In the genomic region with DNA sequence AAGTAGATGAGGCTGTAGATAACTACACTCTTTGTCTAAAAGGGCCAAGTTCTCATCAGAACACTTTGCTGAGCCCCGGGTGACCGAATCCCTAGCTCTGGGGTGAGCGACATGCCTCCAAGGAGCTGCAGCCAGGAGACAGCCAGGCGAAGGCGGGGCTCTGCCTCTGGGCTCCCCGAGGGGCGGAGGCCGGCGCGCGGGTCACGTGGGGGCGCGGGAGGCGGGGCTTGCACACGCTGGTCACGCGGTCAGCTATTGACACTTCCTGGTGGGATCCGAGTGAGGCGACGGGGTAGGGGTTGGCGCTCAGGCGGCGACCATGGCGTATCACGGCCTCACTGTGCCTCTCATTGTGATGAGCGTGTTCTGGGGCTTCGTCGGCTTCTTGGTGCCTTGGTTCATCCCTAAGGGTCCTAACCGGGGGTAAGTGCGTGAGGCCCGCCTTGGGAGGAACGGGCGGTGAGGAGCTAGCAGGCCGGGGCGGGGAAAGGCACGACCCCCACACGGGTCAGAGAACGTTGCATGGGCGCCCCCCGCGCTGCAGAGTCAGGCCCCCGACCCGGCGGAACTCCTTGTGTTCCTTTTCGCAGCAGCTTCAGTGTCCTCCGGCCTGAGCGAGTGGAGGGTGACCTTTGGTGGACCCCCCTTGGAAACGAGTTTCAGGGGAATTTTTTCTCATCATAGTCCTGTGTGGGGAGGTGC, we compare ENCODE assay signal across 1 cellular context.
TF ChIP-seq lines count a peak whose summit lies in the region.

Gene ATP6V0E1, plus strand, starts transcription at position 230 of the 702 bp plus-strand sequence. Its CDS starts 90 bp downstream, at position 320.

TF ChIP-seq in HepG2, 621 proteins besides CTCF, POLR2A, EP300 and RAD21 (continued from another document and continues in another):
- TF ChIP-seq, protein P1, sequence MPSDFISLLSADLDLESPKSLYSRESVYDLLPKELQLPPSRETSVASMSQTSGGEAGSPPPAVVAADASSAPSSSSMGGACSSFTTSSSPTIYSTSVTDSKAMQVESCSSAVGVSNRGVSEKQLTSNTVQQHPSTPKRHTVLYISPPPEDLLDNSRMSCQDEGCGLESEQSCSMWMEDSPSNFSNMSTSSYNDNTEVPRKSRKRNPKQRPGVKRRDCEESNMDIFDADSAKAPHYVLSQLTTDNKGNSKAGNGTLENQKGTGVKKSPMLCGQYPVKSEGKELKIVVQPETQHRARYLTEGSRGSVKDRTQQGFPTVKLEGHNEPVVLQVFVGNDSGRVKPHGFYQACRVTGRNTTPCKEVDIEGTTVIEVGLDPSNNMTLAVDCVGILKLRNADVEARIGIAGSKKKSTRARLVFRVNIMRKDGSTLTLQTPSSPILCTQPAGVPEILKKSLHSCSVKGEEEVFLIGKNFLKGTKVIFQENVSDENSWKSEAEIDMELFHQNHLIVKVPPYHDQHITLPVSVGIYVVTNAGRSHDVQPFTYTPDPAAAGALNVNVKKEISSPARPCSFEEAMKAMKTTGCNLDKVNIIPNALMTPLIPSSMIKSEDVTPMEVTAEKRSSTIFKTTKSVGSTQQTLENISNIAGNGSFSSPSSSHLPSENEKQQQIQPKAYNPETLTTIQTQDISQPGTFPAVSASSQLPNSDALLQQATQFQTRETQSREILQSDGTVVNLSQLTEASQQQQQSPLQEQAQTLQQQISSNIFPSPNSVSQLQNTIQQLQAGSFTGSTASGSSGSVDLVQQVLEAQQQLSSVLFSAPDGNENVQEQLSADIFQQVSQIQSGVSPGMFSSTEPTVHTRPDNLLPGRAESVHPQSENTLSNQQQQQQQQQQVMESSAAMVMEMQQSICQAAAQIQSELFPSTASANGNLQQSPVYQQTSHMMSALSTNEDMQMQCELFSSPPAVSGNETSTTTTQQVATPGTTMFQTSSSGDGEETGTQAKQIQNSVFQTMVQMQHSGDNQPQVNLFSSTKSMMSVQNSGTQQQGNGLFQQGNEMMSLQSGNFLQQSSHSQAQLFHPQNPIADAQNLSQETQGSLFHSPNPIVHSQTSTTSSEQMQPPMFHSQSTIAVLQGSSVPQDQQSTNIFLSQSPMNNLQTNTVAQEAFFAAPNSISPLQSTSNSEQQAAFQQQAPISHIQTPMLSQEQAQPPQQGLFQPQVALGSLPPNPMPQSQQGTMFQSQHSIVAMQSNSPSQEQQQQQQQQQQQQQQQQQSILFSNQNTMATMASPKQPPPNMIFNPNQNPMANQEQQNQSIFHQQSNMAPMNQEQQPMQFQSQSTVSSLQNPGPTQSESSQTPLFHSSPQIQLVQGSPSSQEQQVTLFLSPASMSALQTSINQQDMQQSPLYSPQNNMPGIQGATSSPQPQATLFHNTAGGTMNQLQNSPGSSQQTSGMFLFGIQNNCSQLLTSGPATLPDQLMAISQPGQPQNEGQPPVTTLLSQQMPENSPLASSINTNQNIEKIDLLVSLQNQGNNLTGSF (CRISPR knock-in tag; IDR thresholded peaks at IDR 0.05), result peak; percentile 84; the same call in 1 of the 2 replicates
- TF ChIP-seq MAFK (conservative IDR thresholded peaks at IDR 0.05 in 1 of 2, IDR thresholded peaks at IDR 0.05 in 1 of 2; ENCODE audit: low read length in 2 of 2), result no peak
- no peak for TF ChIP-seq REL (CRISPR knock-in tag; conservative IDR thresholded peaks at IDR 0.05)
- peak; percentile 39; the same call in 1 of the 2 replicates for TF ChIP-seq ZNF331 (CRISPR knock-in tag; IDR thresholded peaks at IDR 0.05)
- no peak for TF ChIP-seq HINFP (CRISPR knock-in tag; IDR thresholded peaks at IDR 0.05; ENCODE audit: low read depth)
- peak; percentile 85 for TF ChIP-seq ZNF280B (CRISPR knock-in tag; IDR thresholded peaks at IDR 0.05; ENCODE audit: borderline replicate concordance)
- no peak for TF ChIP-seq ZNF569 (CRISPR knock-in tag; IDR thresholded peaks at IDR 0.05; ENCODE audit: borderline replicate concordance)
- TF ChIP-seq PRMT3 (CRISPR knock-in tag; IDR thresholded peaks at IDR 0.05; ENCODE audit: borderline replicate concordance, low read depth), result no peak
- TF ChIP-seq SYNCRIP (IDR thresholded peaks at IDR 0.05; ENCODE audit: insufficient read depth, low read depth, low read length), result no peak
- TF ChIP-seq RELA (CRISPR knock-in tag; IDR thresholded peaks at IDR 0.05), result no peak
- no peak for TF ChIP-seq ZNF263 (CRISPR knock-in tag; IDR thresholded peaks at IDR 0.05)
- peak; percentile 86 for TF ChIP-seq RBFOX2 (IDR thresholded peaks at IDR 0.05; ENCODE audit: low read depth, low read length)
- no peak for TF ChIP-seq CBX5 (CRISPR knock-in tag; IDR thresholded peaks at IDR 0.05; ENCODE audit: borderline replicate concordance)
- peak; percentile 85 for TF ChIP-seq SP4 (CRISPR knock-in tag; IDR thresholded peaks at IDR 0.05)
- TF ChIP-seq WIZ (CRISPR knock-in tag; IDR thresholded peaks at IDR 0.05), result peak; percentile 54; the same call in 1 of the 2 replicates
- TF ChIP-seq NCOA5 (CRISPR knock-in tag; IDR thresholded peaks at IDR 0.05), result no peak
- TF ChIP-seq KDM5A (IDR thresholded peaks at IDR 0.05; ENCODE audit: borderline replicate concordance, low read length), result no peak
- TF ChIP-seq AGO2 (optimal IDR thresholded peaks at IDR 0.05; ENCODE audit: low read depth, low read length), result peak; percentile 33
- TF ChIP-seq HMG20B (CRISPR knock-in tag; conservative IDR thresholded peaks at IDR 0.05), result no peak
- no peak for TF ChIP-seq ZNF441 (CRISPR knock-in tag; IDR thresholded peaks at IDR 0.05; ENCODE audit: borderline replicate concordance)
- TF ChIP-seq ZNF816 (CRISPR knock-in tag; IDR thresholded peaks at IDR 0.05; ENCODE audit: borderline replicate concordance), result no peak
- TF ChIP-seq NR2C2 (CRISPR knock-in tag; IDR thresholded peaks at IDR 0.05; ENCODE audit: borderline replicate concordance), result no peak
- TF ChIP-seq REXO4 (CRISPR knock-in tag; IDR thresholded peaks at IDR 0.05; ENCODE audit: borderline replicate concordance), result no peak
- no peak for TF ChIP-seq ZNF354B (CRISPR knock-in tag; IDR thresholded peaks at IDR 0.05)
- TF ChIP-seq, protein P2, sequence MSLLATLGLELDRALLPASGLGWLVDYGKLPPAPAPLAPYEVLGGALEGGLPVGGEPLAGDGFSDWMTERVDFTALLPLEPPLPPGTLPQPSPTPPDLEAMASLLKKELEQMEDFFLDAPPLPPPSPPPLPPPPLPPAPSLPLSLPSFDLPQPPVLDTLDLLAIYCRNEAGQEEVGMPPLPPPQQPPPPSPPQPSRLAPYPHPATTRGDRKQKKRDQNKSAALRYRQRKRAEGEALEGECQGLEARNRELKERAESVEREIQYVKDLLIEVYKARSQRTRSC (CRISPR knock-in tag; IDR thresholded peaks at IDR 0.05; ENCODE audit: low read depth), result no peak
- TF ChIP-seq ZNF570 (CRISPR knock-in tag; IDR thresholded peaks at IDR 0.05; ENCODE audit: borderline replicate concordance), result no peak
- TF ChIP-seq ZFX (CRISPR knock-in tag; IDR thresholded peaks at IDR 0.05; ENCODE audit: low read depth), result peak; percentile 84
- no peak for TF ChIP-seq ZNF549 (CRISPR knock-in tag; IDR thresholded peaks at IDR 0.05)
- TF ChIP-seq ARNT (IDR thresholded peaks at IDR 0.05), result no peak
- TF ChIP-seq, protein P3, sequence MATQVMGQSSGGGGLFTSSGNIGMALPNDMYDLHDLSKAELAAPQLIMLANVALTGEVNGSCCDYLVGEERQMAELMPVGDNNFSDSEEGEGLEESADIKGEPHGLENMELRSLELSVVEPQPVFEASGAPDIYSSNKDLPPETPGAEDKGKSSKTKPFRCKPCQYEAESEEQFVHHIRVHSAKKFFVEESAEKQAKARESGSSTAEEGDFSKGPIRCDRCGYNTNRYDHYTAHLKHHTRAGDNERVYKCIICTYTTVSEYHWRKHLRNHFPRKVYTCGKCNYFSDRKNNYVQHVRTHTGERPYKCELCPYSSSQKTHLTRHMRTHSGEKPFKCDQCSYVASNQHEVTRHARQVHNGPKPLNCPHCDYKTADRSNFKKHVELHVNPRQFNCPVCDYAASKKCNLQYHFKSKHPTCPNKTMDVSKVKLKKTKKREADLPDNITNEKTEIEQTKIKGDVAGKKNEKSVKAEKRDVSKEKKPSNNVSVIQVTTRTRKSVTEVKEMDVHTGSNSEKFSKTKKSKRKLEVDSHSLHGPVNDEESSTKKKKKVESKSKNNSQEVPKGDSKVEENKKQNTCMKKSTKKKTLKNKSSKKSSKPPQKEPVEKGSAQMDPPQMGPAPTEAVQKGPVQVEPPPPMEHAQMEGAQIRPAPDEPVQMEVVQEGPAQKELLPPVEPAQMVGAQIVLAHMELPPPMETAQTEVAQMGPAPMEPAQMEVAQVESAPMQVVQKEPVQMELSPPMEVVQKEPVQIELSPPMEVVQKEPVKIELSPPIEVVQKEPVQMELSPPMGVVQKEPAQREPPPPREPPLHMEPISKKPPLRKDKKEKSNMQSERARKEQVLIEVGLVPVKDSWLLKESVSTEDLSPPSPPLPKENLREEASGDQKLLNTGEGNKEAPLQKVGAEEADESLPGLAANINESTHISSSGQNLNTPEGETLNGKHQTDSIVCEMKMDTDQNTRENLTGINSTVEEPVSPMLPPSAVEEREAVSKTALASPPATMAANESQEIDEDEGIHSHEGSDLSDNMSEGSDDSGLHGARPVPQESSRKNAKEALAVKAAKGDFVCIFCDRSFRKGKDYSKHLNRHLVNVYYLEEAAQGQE (IDR thresholded peaks at IDR 0.05; ENCODE audit: borderline replicate concordance in 1 of 2, low read depth in 1 of 2, low read length in 2 of 2), result no peak
- peak; percentile 50 for TF ChIP-seq TEAD3 (CRISPR knock-in tag; optimal IDR thresholded peaks at IDR 0.05; ENCODE audit: borderline replicate concordance)
- no peak for TF ChIP-seq CBFB (CRISPR knock-in tag; IDR thresholded peaks at IDR 0.05)
- TF ChIP-seq ARNTL (CRISPR knock-in tag; IDR thresholded peaks at IDR 0.05), result peak; percentile 79
- 0 out of 2 replicates have a peak, but pooled peaks have one; percentile 21 for TF ChIP-seq MIXL1 (CRISPR knock-in tag; IDR thresholded peaks at IDR 0.05)
- TF ChIP-seq, protein P4, sequence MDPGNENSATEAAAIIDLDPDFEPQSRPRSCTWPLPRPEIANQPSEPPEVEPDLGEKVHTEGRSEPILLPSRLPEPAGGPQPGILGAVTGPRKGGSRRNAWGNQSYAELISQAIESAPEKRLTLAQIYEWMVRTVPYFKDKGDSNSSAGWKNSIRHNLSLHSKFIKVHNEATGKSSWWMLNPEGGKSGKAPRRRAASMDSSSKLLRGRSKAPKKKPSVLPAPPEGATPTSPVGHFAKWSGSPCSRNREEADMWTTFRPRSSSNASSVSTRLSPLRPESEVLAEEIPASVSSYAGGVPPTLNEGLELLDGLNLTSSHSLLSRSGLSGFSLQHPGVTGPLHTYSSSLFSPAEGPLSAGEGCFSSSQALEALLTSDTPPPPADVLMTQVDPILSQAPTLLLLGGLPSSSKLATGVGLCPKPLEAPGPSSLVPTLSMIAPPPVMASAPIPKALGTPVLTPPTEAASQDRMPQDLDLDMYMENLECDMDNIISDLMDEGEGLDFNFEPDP (CRISPR knock-in tag; conservative IDR thresholded peaks at IDR 0.05), result no peak
- TF ChIP-seq TIGD3 (CRISPR knock-in tag; IDR thresholded peaks at IDR 0.05; ENCODE audit: borderline replicate concordance), result no peak
- no peak for TF ChIP-seq PITX1 (CRISPR knock-in tag; IDR thresholded peaks at IDR 0.05)
- TF ChIP-seq, protein P5, sequence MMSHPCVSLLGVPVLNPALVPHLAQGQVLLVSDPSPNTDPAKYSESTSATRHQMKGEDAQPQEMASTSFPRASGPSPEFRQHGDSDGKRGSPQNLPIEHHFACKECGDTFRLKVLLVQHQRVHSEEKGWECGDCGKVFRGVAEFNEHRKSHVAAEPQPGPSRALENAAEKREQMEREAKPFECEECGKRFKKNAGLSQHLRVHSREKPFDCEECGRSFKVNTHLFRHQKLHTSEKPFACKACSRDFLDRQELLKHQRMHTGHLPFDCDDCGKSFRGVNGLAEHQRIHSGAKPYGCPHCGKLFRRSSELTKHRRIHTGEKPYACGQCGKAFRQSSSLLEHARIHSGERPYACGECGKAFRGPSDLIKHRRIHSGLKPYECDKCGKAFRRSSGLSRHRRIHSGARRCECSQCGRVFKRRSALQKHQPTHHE (CRISPR knock-in tag; IDR thresholded peaks at IDR 0.05; ENCODE audit: borderline replicate concordance), result no peak; the same call in 1 of the 2 replicates
- peak; percentile 88 for TF ChIP-seq TGIF2 (CRISPR knock-in tag; IDR thresholded peaks at IDR 0.05)
- TF ChIP-seq, protein P6, sequence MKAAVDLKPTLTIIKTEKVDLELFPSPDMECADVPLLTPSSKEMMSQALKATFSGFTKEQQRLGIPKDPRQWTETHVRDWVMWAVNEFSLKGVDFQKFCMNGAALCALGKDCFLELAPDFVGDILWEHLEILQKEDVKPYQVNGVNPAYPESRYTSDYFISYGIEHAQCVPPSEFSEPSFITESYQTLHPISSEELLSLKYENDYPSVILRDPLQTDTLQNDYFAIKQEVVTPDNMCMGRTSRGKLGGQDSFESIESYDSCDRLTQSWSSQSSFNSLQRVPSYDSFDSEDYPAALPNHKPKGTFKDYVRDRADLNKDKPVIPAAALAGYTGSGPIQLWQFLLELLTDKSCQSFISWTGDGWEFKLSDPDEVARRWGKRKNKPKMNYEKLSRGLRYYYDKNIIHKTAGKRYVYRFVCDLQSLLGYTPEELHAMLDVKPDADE (CRISPR knock-in tag; IDR thresholded peaks at IDR 0.05), result no peak
- peak; percentile 95 for TF ChIP-seq RAD51 (IDR thresholded peaks at IDR 0.05; ENCODE audit: borderline replicate concordance)
- TF ChIP-seq GATAD1 (CRISPR knock-in tag; IDR thresholded peaks at IDR 0.05), result peak; percentile 69; the same call in 1 of the 2 replicates
- TF ChIP-seq EZH2 (conservative IDR thresholded peaks at IDR 0.05; ENCODE audit: low read depth, low read length), result no peak
